8 cellular contexts compared by ENCODE assay signal in genomic region chr4:141636771-141637460, GRCh38. TPM values are rescaled to one million over a fixed set of nuclear protein-coding genes. Genes with fewer than 3 reads are reported as not detected.
DNase-seq lines count a peak whose midpoint lies in the region; ATAC-seq and TF ChIP-seq lines count a peak whose summit lies in the region.

No MANE protein-coding gene starts in this region.

- H3K9me3 ChIP-seq in CD8-positive, alpha-beta T cell (ENCODE audit: low read length) = no peaks in the 10 kb centered on the region
- H3K9me3 ChIP-seq in breast epithelium = no peaks in the 10 kb centered on the region

- CTCF ChIA-PET in CD8-positive, alpha-beta T cell (lab: Charles Lee) = no interaction called here

- no peak for TF ChIP-seq POLR2A in breast epithelium (IDR thresholded peaks at IDR 0.05)

- no peaks in the 10 kb centered on the region for H3K27me3 ChIP-seq in CD8-positive, alpha-beta T cell (ENCODE audit: insufficient read depth, low read length)
- no peaks in the 10 kb centered on the region for H3K27me3 ChIP-seq in breast epithelium

- H3K4me3 Mint-ChIP-seq in CD8-positive, alpha-beta T cell = peak overlapping the region; percentile 95

- no peak for TF ChIP-seq CTCF in CD8-positive, alpha-beta T cell (IDR thresholded peaks at IDR 0.05)
- no peak for TF ChIP-seq CTCF in breast epithelium (IDR thresholded peaks at IDR 0.05)

- POLR2A ChIA-PET in CD8-positive, alpha-beta T cell (lab: Charles Lee) = no interaction called here

- intact Hi-C loops in CD8-positive, alpha-beta T cell (cut with DNase I, micrococcal nuclease) = no loop called here
- intact Hi-C loops in breast epithelium (cut with DNase I; ENCODE audit: low total_unique reads) = no loop called here

- H3K9me3 Mint-ChIP-seq in CD8-positive, alpha-beta T cell = no peaks in the 10 kb centered on the region

- H3K36me3 Mint-ChIP-seq in CD8-positive, alpha-beta T cell = peaks cover 2% of the 10 kb centered on the region

- peak overlapping the region; percentile 86 for H3K4me3 ChIP-seq in CD8-positive, alpha-beta T cell (ENCODE audit: low read depth, low read length)
- H3K4me3 ChIP-seq in breast epithelium = peak overlapping the region; percentile 86 to 94 (median 92)

- H3K4me1 Mint-ChIP-seq in CD8-positive, alpha-beta T cell (ENCODE audit: low read depth) = peaks cover 22% of the 10 kb centered on the region

- H3K27me3 Mint-ChIP-seq in CD8-positive, alpha-beta T cell (ENCODE audit: low read depth) = peaks cover 18% of the 10 kb centered on the region

- peak overlapping the region; percentile 41 for H3K27ac ChIP-seq in CD8-positive, alpha-beta T cell (ENCODE audit: low read depth, low read length)
- peak overlapping the region; percentile 78 to 87 for H3K27ac ChIP-seq in breast epithelium

- ATAC-seq in CD8-positive, alpha-beta T cell = peak; percentile 55
- ATAC-seq in GM19023 (IDR thresholded peaks at IDR 0.05; ENCODE audit: unreplicated experiment) (peak; percentile 52), HG03064 (IDR thresholded peaks at IDR 0.05; ENCODE audit: low read depth, unreplicated experiment) (peak; percentile 42)

- H3K27ac Mint-ChIP-seq in CD8-positive, alpha-beta T cell = peak overlapping the region; percentile 66

- peaks cover 8% of the 10 kb centered on the region for H3K4me1 ChIP-seq in CD8-positive, alpha-beta T cell (ENCODE audit: insufficient read depth, low read length)
- no peaks in the 10 kb centered on the region for H3K4me1 ChIP-seq in breast epithelium

- H3K36me3 ChIP-seq in CD8-positive, alpha-beta T cell (ENCODE audit: insufficient read depth, low read length) = no peaks in the 10 kb centered on the region
- H3K36me3 ChIP-seq in breast epithelium = no peaks in the 10 kb centered on the region

- DNase-seq in CD8-positive, alpha-beta T cell = peak in 2 of 7 experiments; percentile 6 to 51
- DNase-seq in RPMI8226 (peak; percentile 50), breast epithelium (ENCODE audit: low spot score in 2 of 2) (peak in 1 of 2 donors; percentile 17), kidney glomerular epithelial cell (lab: John Stamatoyannopoulos, UW) (peak; percentile 67), SKM-1 treated with dmso at 0.1 percent for 144 hours (lab: John Stamatoyannopoulos, UW; ENCODE audit: unreplicated experiment) (no peak)
- DNase-seq in stimulated activated CD4-positive, alpha-beta T cell treated with anti-CD3 and anti-CD28 coated beads, Interleukin-4, amount 100 ng/mL, for 24 hours = peak; percentile 23

RNA-seq across cellular contexts. Expression of gene IL15, which starts 0.5 kb away (rescaled TPM):
- total RNA-seq in CD8-positive, alpha-beta T cell = 1 to 10 TPM; 1.5 to 1.7 TPM
- 1 to 10 TPM; 4.0 to 5.6 (median 5.1) TPM for total RNA-seq in breast epithelium
